1 cellular context compared by ENCODE assay signal in the genomic region with DNA sequence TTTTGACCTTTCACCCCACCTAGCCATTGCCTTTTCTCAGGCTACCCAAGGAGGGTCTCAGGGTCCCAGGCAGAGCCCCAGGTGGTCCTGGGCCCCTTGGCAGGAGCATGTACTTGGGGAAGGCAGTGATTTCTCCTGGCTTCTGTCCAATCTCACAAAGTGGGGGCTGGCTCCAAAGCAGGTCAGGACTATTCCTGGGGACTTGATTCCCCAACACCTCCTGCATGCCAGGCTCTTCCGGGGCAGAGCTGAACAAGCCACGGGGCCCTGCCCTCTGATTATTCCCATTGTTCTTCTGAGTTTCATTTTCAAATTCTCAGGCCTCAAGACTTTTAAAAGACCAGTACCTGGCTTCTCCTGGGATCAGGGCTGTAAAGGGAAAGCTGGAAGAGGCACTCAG.
TF ChIP-seq lines count a peak whose summit lies in the region.

No MANE protein-coding gene starts in this region.

TF ChIP-seq in IMR-90, 13 proteins besides CTCF, POLR2A, EP300 and RAD21 (continued from another document):
- TF ChIP-seq, protein P1, sequence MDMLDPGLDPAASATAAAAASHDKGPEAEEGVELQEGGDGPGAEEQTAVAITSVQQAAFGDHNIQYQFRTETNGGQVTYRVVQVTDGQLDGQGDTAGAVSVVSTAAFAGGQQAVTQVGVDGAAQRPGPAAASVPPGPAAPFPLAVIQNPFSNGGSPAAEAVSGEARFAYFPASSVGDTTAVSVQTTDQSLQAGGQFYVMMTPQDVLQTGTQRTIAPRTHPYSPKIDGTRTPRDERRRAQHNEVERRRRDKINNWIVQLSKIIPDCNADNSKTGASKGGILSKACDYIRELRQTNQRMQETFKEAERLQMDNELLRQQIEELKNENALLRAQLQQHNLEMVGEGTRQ (IDR thresholded peaks at IDR 0.05; ENCODE audit: low read depth, low read length), result no peak
- no peak for TF ChIP-seq BHLHE40 (IDR thresholded peaks at IDR 0.05; ENCODE audit: low read depth, low read length)
- TF ChIP-seq CEBPB (IDR thresholded peaks at IDR 0.05; ENCODE audit: low read depth, low read length), result no peak
